ENCODE assay signal across 8 cellular contexts in the genomic region with DNA sequence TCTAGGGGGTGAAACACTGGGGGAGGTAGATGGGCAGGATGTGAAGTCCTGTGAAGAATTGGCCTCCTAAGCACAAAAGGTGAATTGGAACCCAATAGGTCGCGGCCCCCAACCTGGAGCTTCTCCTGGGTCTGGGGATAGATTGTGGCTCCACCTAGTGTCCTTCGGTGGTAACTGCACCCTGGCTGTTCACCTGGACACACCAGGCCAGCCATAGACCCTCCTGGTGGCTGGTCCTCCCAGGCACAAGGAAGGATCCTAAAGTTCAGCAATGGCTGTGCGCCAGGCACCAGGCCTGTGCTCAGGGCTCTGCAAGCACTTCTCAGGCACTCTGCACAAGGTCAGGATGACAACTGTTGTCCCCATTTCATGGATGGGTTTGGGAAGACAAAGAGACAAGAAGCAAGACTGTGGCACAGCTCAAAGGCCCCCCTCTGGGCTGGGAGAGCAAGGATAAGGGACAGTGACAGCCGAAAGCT. TPM values are rescaled to one million over a fixed set of nuclear protein-coding genes. Genes with fewer than 3 reads are reported as not detected.
DNase-seq lines count a peak whose midpoint lies in the region; ATAC-seq, FAIRE-seq and TF ChIP-seq lines count a peak whose summit lies in the region.

No MANE protein-coding gene starts in this region.

- POLR2A ChIA-PET in HepG2 (lab: Yijun Ruan, JAX), result interaction anchor here (1.1 to 1.4 kb wide), 3 partner anchors 10 to 15 kb away, joined by 3 to 5 read pairs (median 4); no protein-coding TSS in a partner anchor

- no TSS peak for BruUV-seq in HepG2 (replicated peaks; lab: Mats Ljungman, UMichigan)

- H3K9ac ChIP-seq in HepG2 (ENCODE audit: insufficient read depth, low read depth, low read length), result no peak overlapping the region

- DNase-seq in AG10803 (ENCODE audit: low read depth) (no peak), NCI-H2171 (lab: John Stamatoyannopoulos, UW) (peak; percentile 34), caudate nucleus (lab: John Stamatoyannopoulos, UW) (peak in 49 of 61 donors; percentile 3 to 63 (median 25)), HepG2 (ENCODE audit: low spot score) (peak; percentile 66)
- peak; percentile 57 for DNase-seq in activated CD4-positive, CD25-positive, alpha-beta regulatory T cell treated with anti-CD3 and anti-CD28 coated beads, Interleukin-2, amount 50 U/mL, for 16 hours (ENCODE audit: low read depth, low spot score)
- DNase-seq in stimulated activated CD4-positive, alpha-beta T cell treated with anti-CD3 and anti-CD28 coated beads, TNF-alpha, amount 100 ng/mL, for 48 hours (ENCODE audit: low read depth in 3 of 3), result peak; percentile 46 to 61 (median 58)

- TF ChIP-seq EP300 in HepG2 (IDR thresholded peaks at IDR 0.05; ENCODE audit: low read depth in 2 of 2, low read length in 2 of 2), result no peak
- TF ChIP-seq EP300 in HepG2 (CRISPR knock-in tag; IDR thresholded peaks at IDR 0.05; ENCODE audit: borderline replicate concordance), result no peak

- TF ChIP-seq RAD21 in HepG2 (CRISPR knock-in tag; IDR thresholded peaks at IDR 0.05), result peak; percentile 76

- H3K4me2 ChIP-seq in HepG2 (ENCODE audit: low read depth, low read length), result no peak overlapping the region

- H3K79me2 ChIP-seq in HepG2 (ENCODE audit: insufficient read depth, low read length), result no peaks in the 10 kb centered on the region

- CTCF ChIA-PET in HepG2 (lab: Yijun Ruan, JAX; ENCODE audit: low intra/inter-chr PET ratio, low total read pairs), result interaction anchor here (0.7 to 1.6 kb wide), 2 partner anchors 15 to 41 kb away, joined by 3 to 12 read pairs; no protein-coding TSS in a partner anchor

- no peaks in the 10 kb centered on the region for H3K9me3 ChIP-seq in HepG2 (ENCODE audit: low read length)

- in situ Hi-C loops in HepG2 (cut with HindIII; ENCODE audit: extremely low pct_ligation_motif_present, low pct_unique_long_range_greater_than_20kb), result no loop called here

- H3K27ac ChIP-seq in caudate nucleus (ENCODE audit: low read depth, low read length) (no peak overlapping the region), HepG2 (ENCODE audit: extremely low read length, insufficient read depth, low read length) (no peak overlapping the region)

- peak; percentile 90 for FAIRE-seq in HepG2 (lab: Jason Lieb, UNC)

- 9% methylated on average over 5 of the region's 5 CpGs for WGBS in HepG2 (ENCODE audit: low lambda C conversion rate)

- no peak for TF ChIP-seq POLR2A in HepG2 (IDR thresholded peaks at IDR 0.05; ENCODE audit: insufficient read depth in 1 of 2, low read depth in 2 of 2, low read length in 2 of 2)

- peaks cover 6 to 31% of the 10 kb centered on the region in 2 experiments for H3K27me3 ChIP-seq in HepG2 (ENCODE audit: control insufficient read depth in 1 of 2, insufficient read depth in 2 of 2, low read length in 2 of 2)

- H3K4me3 ChIP-seq in AG10803 (ENCODE audit: low read length) (no peak overlapping the region), HepG2 (replicated peaks in 1 of 3; ENCODE audit: insufficient read depth in 1 of 3, low read depth in 2 of 3, low read length in 3 of 3) (no peak overlapping the region)

- peaks cover 30% of the 10 kb centered on the region for H3K4me1 ChIP-seq in HepG2 (ENCODE audit: insufficient read depth, low read length)

- no peaks in the 10 kb centered on the region for H4K20me1 ChIP-seq in HepG2 (ENCODE audit: insufficient read depth, low read length)

- no peak overlapping the region for H2AFZ ChIP-seq in HepG2 (ENCODE audit: low read length)

- ATAC-seq in GM21367 (IDR thresholded peaks at IDR 0.05; ENCODE audit: unreplicated experiment), result peak; percentile 51
- ATAC-seq in HepG2, result peak; percentile 79
- ATAC-seq in GM18517 (IDR thresholded peaks at IDR 0.05; ENCODE audit: unreplicated experiment), result no peak

- no peaks in the 10 kb centered on the region for H3K36me3 ChIP-seq in HepG2 (replicated peaks in 1 of 2; ENCODE audit: control insufficient read depth in 1 of 2, insufficient read depth in 2 of 2, low read length in 2 of 2)

- TF ChIP-seq CTCF in AG10803 (conservative IDR thresholded peaks at IDR 0.05; ENCODE audit: low read length) (peak; percentile 87), HepG2 (CRISPR knock-in tag; IDR thresholded peaks at IDR 0.05) (peak; percentile 93)

- intact Hi-C loops in HepG2 (cut with micrococcal nuclease; ENCODE audit: unreplicated experiment), result no loop called here

RNA-seq across cellular contexts. Expression of gene ESPN, which starts 13.5 kb away (rescaled TPM):
- total RNA-seq in HepG2 (2016; rRNA removed; fragmentation: Illumina TruSeq; extraction: Trizol), result 38.5 and 48.6 TPM in 2 replicates
- total RNA-seq in HepG2 (2016; cell fraction: cytosol; rRNA removed; fragmentation: Illumina TruSeq; extraction: Trizol; ENCODE audit: low read depth), result 15.9 and 20.3 TPM in 2 replicates
- total RNA-seq in HepG2 (2016; cell fraction: insoluble cytoplasmic fraction; rRNA removed; fragmentation: Illumina TruSeq; extraction: Trizol), result 39.4 and 50.9 TPM in 2 replicates
- total RNA-seq in HepG2 (2016; cell fraction: membrane; rRNA removed; fragmentation: Illumina TruSeq; extraction: Trizol), result 30.5 and 39.8 TPM in 2 replicates
- 25.3 and 27.5 TPM in 2 replicates for total RNA-seq in HepG2 (2016; cell fraction: nucleus; rRNA removed; fragmentation: Illumina TruSeq; extraction: Trizol)
- 54.2 and 70.4 TPM in 2 replicates for polyA plus RNA-seq in HepG2 (2011; rRNA removed)
- polyA plus RNA-seq in HepG2 (2011; cell fraction: cytosol; rRNA removed), result 65.1 and 100 TPM in 2 replicates
- 169 and 184 TPM in 2 replicates for polyA plus RNA-seq in HepG2 (2011; cell fraction: nucleus; rRNA removed)
- polyA plus RNA-seq in HepG2 (2012), result 112 and 113 TPM in 2 replicates
- 30.4 and 34.2 TPM in 2 replicates for polyA plus RNA-seq in HepG2 (2016; cell fraction: cytosol; fragmentation: Illumina TruSeq; extraction: Trizol; ENCODE audit: low read depth)
- 72.8 and 91.0 TPM in 2 replicates for polyA plus RNA-seq in HepG2 (2016; cell fraction: insoluble cytoplasmic fraction; fragmentation: Illumina TruSeq; extraction: Trizol; ENCODE audit: low read depth)
- 46.8 and 50.8 TPM in 2 replicates for polyA plus RNA-seq in HepG2 (2016; cell fraction: membrane; fragmentation: Illumina TruSeq; extraction: Trizol; ENCODE audit: low read depth)
- 64.4 and 66.2 TPM in 2 replicates for polyA plus RNA-seq in HepG2 (2016; cell fraction: nucleus; fragmentation: Illumina TruSeq; extraction: Trizol; ENCODE audit: insufficient read depth, low read depth)
- 1.7 and 92.7 TPM in 2 replicates for polyA minus RNA-seq in HepG2 (2011; rRNA and poly(A)+ RNA removed; ENCODE audit: low replicate concordance)
- 102 and 107 TPM in 2 replicates for polyA minus RNA-seq in HepG2 (2011; cell fraction: cytosol; rRNA and poly(A)+ RNA removed)
- 35.1 and 39.9 TPM in 2 replicates for polyA minus RNA-seq in HepG2 (2011; cell fraction: nucleus; rRNA and poly(A)+ RNA removed)

RNA-seq across cellular contexts. Expression of gene HES2, which starts 18.4 kb away (rescaled TPM):
- 0.10 and 0.11 TPM in 2 replicates for total RNA-seq in HepG2 (2016; rRNA removed; fragmentation: Illumina TruSeq; extraction: Trizol)
- 0.30 TPM in 1 of 2 replicates, not detected in the other for total RNA-seq in HepG2 (2016; cell fraction: cytosol; rRNA removed; fragmentation: Illumina TruSeq; extraction: Trizol; ENCODE audit: low read depth)
- total RNA-seq in HepG2 (2016; cell fraction: insoluble cytoplasmic fraction; rRNA removed; fragmentation: Illumina TruSeq; extraction: Trizol), result 0.11 and 0.13 TPM in 2 replicates
- total RNA-seq in HepG2 (2016; cell fraction: membrane; rRNA removed; fragmentation: Illumina TruSeq; extraction: Trizol), result 0.07 and 0.28 TPM in 2 replicates
- 0.12 TPM in 1 of 2 replicates, not detected in the other for total RNA-seq in HepG2 (2016; cell fraction: nucleus; rRNA removed; fragmentation: Illumina TruSeq; extraction: Trizol)
- polyA plus RNA-seq in HepG2 (2011; rRNA removed), result 0.13 and 0.17 TPM in 2 replicates
- 0.09 and 0.15 TPM in 2 replicates for polyA plus RNA-seq in HepG2 (2011; cell fraction: cytosol; rRNA removed)
- polyA plus RNA-seq in HepG2 (2011; cell fraction: nucleus; rRNA removed), result 0.06 and 0.10 TPM in 2 replicates
- not detected in 2 replicates for polyA plus RNA-seq in HepG2 (2012)
- not detected in 2 replicates for polyA plus RNA-seq in HepG2 (2016; cell fraction: cytosol; fragmentation: Illumina TruSeq; extraction: Trizol; ENCODE audit: low read depth)
- 0.05 TPM in 1 of 2 replicates, not detected in the other for polyA plus RNA-seq in HepG2 (2016; cell fraction: insoluble cytoplasmic fraction; fragmentation: Illumina TruSeq; extraction: Trizol; ENCODE audit: low read depth)
- 0.03 TPM in 1 of 2 replicates, not detected in the other for polyA plus RNA-seq in HepG2 (2016; cell fraction: membrane; fragmentation: Illumina TruSeq; extraction: Trizol; ENCODE audit: low read depth)
- polyA plus RNA-seq in HepG2 (2016; cell fraction: nucleus; fragmentation: Illumina TruSeq; extraction: Trizol; ENCODE audit: insufficient read depth, low read depth), result 0.11 and 0.14 TPM in 2 replicates
- polyA minus RNA-seq in HepG2 (2011; rRNA and poly(A)+ RNA removed; ENCODE audit: low replicate concordance), result 0.02 and 1.8 TPM in 2 replicates
- polyA minus RNA-seq in HepG2 (2011; cell fraction: cytosol; rRNA and poly(A)+ RNA removed), result not detected in 2 replicates
- polyA minus RNA-seq in HepG2 (2011; cell fraction: nucleus; rRNA and poly(A)+ RNA removed), result 0.25 TPM in 1 of 2 replicates, not detected in the other

RNA-seq across cellular contexts. Expression of gene TNFRSF25, which starts 27.9 kb away (rescaled TPM):
- 0.55 and 1.5 TPM in 2 replicates for total RNA-seq in HepG2 (2016; rRNA removed; fragmentation: Illumina TruSeq; extraction: Trizol)
- 0.40 and 0.44 TPM in 2 replicates for total RNA-seq in HepG2 (2016; cell fraction: cytosol; rRNA removed; fragmentation: Illumina TruSeq; extraction: Trizol; ENCODE audit: low read depth)
- total RNA-seq in HepG2 (2016; cell fraction: insoluble cytoplasmic fraction; rRNA removed; fragmentation: Illumina TruSeq; extraction: Trizol), result 0.13 and 0.97 TPM in 2 replicates
- total RNA-seq in HepG2 (2016; cell fraction: membrane; rRNA removed; fragmentation: Illumina TruSeq; extraction: Trizol), result 0.34 and 0.37 TPM in 2 replicates
- 1.5 and 1.6 TPM in 2 replicates for total RNA-seq in HepG2 (2016; cell fraction: nucleus; rRNA removed; fragmentation: Illumina TruSeq; extraction: Trizol)
- 1.4 and 1.6 TPM in 2 replicates for polyA plus RNA-seq in HepG2 (2011; rRNA removed)
- polyA plus RNA-seq in HepG2 (2011; cell fraction: cytosol; rRNA removed), result 0.47 and 0.64 TPM in 2 replicates
- 18.5 and 21.8 TPM in 2 replicates for polyA plus RNA-seq in HepG2 (2011; cell fraction: nucleus; rRNA removed)
- 3.9 and 4.6 TPM in 2 replicates for polyA plus RNA-seq in HepG2 (2012)
- polyA plus RNA-seq in HepG2 (2016; cell fraction: cytosol; fragmentation: Illumina TruSeq; extraction: Trizol; ENCODE audit: low read depth), result 0.43 TPM in 1 of 2 replicates, not detected in the other
- 0.17 and 0.44 TPM in 2 replicates for polyA plus RNA-seq in HepG2 (2016; cell fraction: insoluble cytoplasmic fraction; fragmentation: Illumina TruSeq; extraction: Trizol; ENCODE audit: low read depth)
- polyA plus RNA-seq in HepG2 (2016; cell fraction: membrane; fragmentation: Illumina TruSeq; extraction: Trizol; ENCODE audit: low read depth), result 0.17 TPM in 1 of 2 replicates, not detected in the other
- polyA plus RNA-seq in HepG2 (2016; cell fraction: nucleus; fragmentation: Illumina TruSeq; extraction: Trizol; ENCODE audit: insufficient read depth, low read depth), result 5.2 and 7.0 TPM in 2 replicates
- 0.68 and 1.8 TPM in 2 replicates for polyA minus RNA-seq in HepG2 (2011; rRNA and poly(A)+ RNA removed; ENCODE audit: low replicate concordance)
- not detected in 2 replicates for polyA minus RNA-seq in HepG2 (2011; cell fraction: cytosol; rRNA and poly(A)+ RNA removed)
- 1.3 and 1.9 TPM in 2 replicates for polyA minus RNA-seq in HepG2 (2011; cell fraction: nucleus; rRNA and poly(A)+ RNA removed)

RNA-seq across cellular contexts. Expression of gene ACOT7, which starts 44.5 kb away (rescaled TPM):
- total RNA-seq in HepG2 (2016; rRNA removed; fragmentation: Illumina TruSeq; extraction: Trizol), result 33.0 and 43.2 TPM in 2 replicates
- total RNA-seq in HepG2 (2016; cell fraction: cytosol; rRNA removed; fragmentation: Illumina TruSeq; extraction: Trizol; ENCODE audit: low read depth), result 11.5 and 12.1 TPM in 2 replicates
- total RNA-seq in HepG2 (2016; cell fraction: insoluble cytoplasmic fraction; rRNA removed; fragmentation: Illumina TruSeq; extraction: Trizol), result 34.5 and 39.6 TPM in 2 replicates
- 19.5 and 22.7 TPM in 2 replicates for total RNA-seq in HepG2 (2016; cell fraction: membrane; rRNA removed; fragmentation: Illumina TruSeq; extraction: Trizol)
- total RNA-seq in HepG2 (2016; cell fraction: nucleus; rRNA removed; fragmentation: Illumina TruSeq; extraction: Trizol), result 16.0 and 18.3 TPM in 2 replicates
- 47.6 and 55.8 TPM in 2 replicates for polyA plus RNA-seq in HepG2 (2011; rRNA removed)
- 41.0 and 59.2 TPM in 2 replicates for polyA plus RNA-seq in HepG2 (2011; cell fraction: cytosol; rRNA removed)
- polyA plus RNA-seq in HepG2 (2011; cell fraction: nucleus; rRNA removed), result 29.4 and 30.1 TPM in 2 replicates
- 30.1 and 36.4 TPM in 2 replicates for polyA plus RNA-seq in HepG2 (2012)
- polyA plus RNA-seq in HepG2 (2016; cell fraction: cytosol; fragmentation: Illumina TruSeq; extraction: Trizol; ENCODE audit: low read depth), result 25.5 and 27.1 TPM in 2 replicates
- polyA plus RNA-seq in HepG2 (2016; cell fraction: insoluble cytoplasmic fraction; fragmentation: Illumina TruSeq; extraction: Trizol; ENCODE audit: low read depth), result 80.5 and 96.2 TPM in 2 replicates
- 36.8 and 37.9 TPM in 2 replicates for polyA plus RNA-seq in HepG2 (2016; cell fraction: membrane; fragmentation: Illumina TruSeq; extraction: Trizol; ENCODE audit: low read depth)
- polyA plus RNA-seq in HepG2 (2016; cell fraction: nucleus; fragmentation: Illumina TruSeq; extraction: Trizol; ENCODE audit: insufficient read depth, low read depth), result 47.6 and 48.4 TPM in 2 replicates
- polyA minus RNA-seq in HepG2 (2011; rRNA and poly(A)+ RNA removed; ENCODE audit: low replicate concordance), result 55.4 and 66.9 TPM in 2 replicates
- polyA minus RNA-seq in HepG2 (2011; cell fraction: cytosol; rRNA and poly(A)+ RNA removed), result 14.3 and 18.7 TPM in 2 replicates
- polyA minus RNA-seq in HepG2 (2011; cell fraction: nucleus; rRNA and poly(A)+ RNA removed), result 8.0 and 8.6 TPM in 2 replicates

RNA-seq across cellular contexts. Expression of gene PLEKHG5, which starts 53.4 kb away (rescaled TPM):
- total RNA-seq in HepG2 (2016; rRNA removed; fragmentation: Illumina TruSeq; extraction: Trizol), result 1.9 and 3.5 TPM in 2 replicates
- total RNA-seq in HepG2 (2016; cell fraction: cytosol; rRNA removed; fragmentation: Illumina TruSeq; extraction: Trizol; ENCODE audit: low read depth), result 0.51 and 0.62 TPM in 2 replicates
- 1.4 and 3.4 TPM in 2 replicates for total RNA-seq in HepG2 (2016; cell fraction: insoluble cytoplasmic fraction; rRNA removed; fragmentation: Illumina TruSeq; extraction: Trizol)
- 0.99 and 1.2 TPM in 2 replicates for total RNA-seq in HepG2 (2016; cell fraction: membrane; rRNA removed; fragmentation: Illumina TruSeq; extraction: Trizol)
- total RNA-seq in HepG2 (2016; cell fraction: nucleus; rRNA removed; fragmentation: Illumina TruSeq; extraction: Trizol), result 3.3 and 4.4 TPM in 2 replicates
- polyA plus RNA-seq in HepG2 (2011; rRNA removed), result 1.9 and 2.6 TPM in 2 replicates
- 1.1 and 1.7 TPM in 2 replicates for polyA plus RNA-seq in HepG2 (2011; cell fraction: cytosol; rRNA removed)
- polyA plus RNA-seq in HepG2 (2011; cell fraction: nucleus; rRNA removed), result 17.2 and 22.8 TPM in 2 replicates
- 1.4 and 1.5 TPM in 2 replicates for polyA plus RNA-seq in HepG2 (2012)
- polyA plus RNA-seq in HepG2 (2016; cell fraction: cytosol; fragmentation: Illumina TruSeq; extraction: Trizol; ENCODE audit: low read depth), result 0.23 and 0.25 TPM in 2 replicates
- polyA plus RNA-seq in HepG2 (2016; cell fraction: insoluble cytoplasmic fraction; fragmentation: Illumina TruSeq; extraction: Trizol; ENCODE audit: low read depth), result 1.9 and 2.0 TPM in 2 replicates
- polyA plus RNA-seq in HepG2 (2016; cell fraction: membrane; fragmentation: Illumina TruSeq; extraction: Trizol; ENCODE audit: low read depth), result 0.45 and 0.71 TPM in 2 replicates
- 9.3 and 11.3 TPM in 2 replicates for polyA plus RNA-seq in HepG2 (2016; cell fraction: nucleus; fragmentation: Illumina TruSeq; extraction: Trizol; ENCODE audit: insufficient read depth, low read depth)
- 1.9 and 3.8 TPM in 2 replicates for polyA minus RNA-seq in HepG2 (2011; rRNA and poly(A)+ RNA removed; ENCODE audit: low replicate concordance)
- polyA minus RNA-seq in HepG2 (2011; cell fraction: cytosol; rRNA and poly(A)+ RNA removed), result 1.4 TPM in 2 replicates
- polyA minus RNA-seq in HepG2 (2011; cell fraction: nucleus; rRNA and poly(A)+ RNA removed), result 2.6 and 3.0 TPM in 2 replicates
